ENCODE assay signal across 8 cellular contexts in the genomic region with DNA sequence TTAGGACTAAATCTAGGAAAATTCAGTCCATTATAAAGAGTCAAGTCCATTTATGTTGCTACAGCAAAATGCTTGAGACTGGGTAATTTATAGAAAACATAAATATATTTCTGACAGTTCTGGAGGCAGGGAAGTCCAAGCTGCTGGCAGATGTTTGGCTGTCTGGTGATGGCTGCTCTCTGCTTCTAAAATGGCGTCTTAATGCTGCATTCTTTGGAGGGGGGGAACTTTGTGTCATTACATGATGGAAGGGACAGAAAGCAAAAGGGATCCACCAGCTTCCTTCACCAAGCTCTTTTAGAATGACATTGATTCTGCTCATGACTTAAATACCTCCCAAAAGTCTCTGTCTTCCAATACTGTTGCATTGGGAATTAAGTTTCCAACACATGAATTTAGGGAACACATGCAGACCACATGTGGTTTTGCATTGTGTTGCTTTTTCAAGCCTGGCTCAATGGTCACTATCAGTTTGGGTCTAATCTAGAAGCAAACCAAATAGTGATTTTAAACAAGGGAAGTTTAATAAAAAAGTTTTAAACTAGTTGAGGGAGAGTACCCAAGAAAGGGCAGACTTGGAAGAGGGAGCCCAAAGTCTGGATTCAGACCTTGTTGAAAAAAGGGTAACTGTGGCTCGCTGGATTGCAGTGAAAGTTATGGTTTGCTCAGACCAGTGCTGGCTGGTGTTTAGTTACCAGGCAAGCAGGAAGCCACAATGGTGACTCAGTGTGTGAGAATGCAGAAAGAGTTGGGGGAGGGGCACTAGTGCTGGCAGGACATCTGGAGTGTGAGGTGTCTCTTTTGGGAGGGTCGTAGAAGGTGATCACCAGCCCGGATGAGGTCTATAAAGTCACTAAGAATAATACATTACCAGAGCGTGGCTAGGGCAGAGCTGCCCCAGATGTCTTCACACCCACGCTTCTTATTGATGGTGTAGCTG. TPM values are rescaled to one million over a fixed set of nuclear protein-coding genes. Genes with fewer than 3 reads are reported as not detected.
DNase-seq lines count a peak whose midpoint lies in the region; ATAC-seq and TF ChIP-seq lines count a peak whose summit lies in the region.

No MANE protein-coding gene starts in this region.

- in situ Hi-C loops in Caki2 (cut with HindIII; ENCODE audit: low pct_unique_long_range_greater_than_20kb, low sequenced_read_pairs), result no loop called here

- no peak overlapping the region for H3K4ac ChIP-seq in trophoblast cell (ENCODE audit: low read depth, low read length)

- H4K91ac ChIP-seq in trophoblast cell (ENCODE audit: low read depth, low read length), result peak overlapping the region; percentile 81

- H3K14ac ChIP-seq in trophoblast cell (ENCODE audit: low read length), result no peak overlapping the region

- no peak overlapping the region for H2AK5ac ChIP-seq in trophoblast cell (ENCODE audit: low read length)

- peak overlapping the region; percentile 77 for H2BK12ac ChIP-seq in trophoblast cell (ENCODE audit: low read length)

- H3K36me3 ChIP-seq in OCI-LY3 (replicated peaks; ENCODE audit: low read depth, low read length) (no peaks in the 10 kb centered on the region), trophoblast cell (ENCODE audit: control insufficient read depth in 1 of 2, insufficient read depth in 2 of 2, low read length in 2 of 2) (no peaks in the 10 kb centered on the region)

- no peak overlapping the region for H3K4me3 ChIP-seq in OCI-LY3 (ENCODE audit: low read length)
- H3K4me3 ChIP-seq in choroid plexus epithelial cell (ENCODE audit: low read depth, low read length), result no peak overlapping the region
- no peak overlapping the region for H3K4me3 ChIP-seq in trophoblast cell (ENCODE audit: low read depth, low read length)

- ATAC-seq in GM19035 (IDR thresholded peaks at IDR 0.05; ENCODE audit: unreplicated experiment) (peak; percentile 89), HG03066 (IDR thresholded peaks at IDR 0.05; ENCODE audit: low read depth, unreplicated experiment) (peak; percentile 88)

- no peak overlapping the region for H3K9ac ChIP-seq in OCI-LY3 (ENCODE audit: low read length)
- H3K9ac ChIP-seq in trophoblast cell (ENCODE audit: low read length), result no peak overlapping the region

- H3K18ac ChIP-seq in trophoblast cell (ENCODE audit: low read length), result no peak overlapping the region

- TF ChIP-seq CTCF in OCI-LY3 (IDR thresholded peaks at IDR 0.05; ENCODE audit: low read depth, low read length) (no peak), choroid plexus epithelial cell (conservative IDR thresholded peaks at IDR 0.05; ENCODE audit: low read depth, low read length) (no peak)

- H3K9me3 ChIP-seq in OCI-LY3 (ENCODE audit: insufficient read depth, low read length) (no peaks in the 10 kb centered on the region), trophoblast cell (ENCODE audit: insufficient read depth, low read depth, low read length) (no peaks in the 10 kb centered on the region)

- WGBS in trophoblast cell (ENCODE audit: extremely low coverage, insufficient coverage, insufficient read length), result no CpG with 5 or more reads among the region's 6 CpGs

- peak overlapping the region; percentile 42 for H4K8ac ChIP-seq in trophoblast cell (ENCODE audit: low read depth, low read length)

- H2BK5ac ChIP-seq in trophoblast cell (ENCODE audit: low read depth, low read length, poor library complexity), result peak overlapping the region; percentile 7

- H3K79me2 ChIP-seq in OCI-LY3 (ENCODE audit: low read length) (no peaks in the 10 kb centered on the region), trophoblast cell (ENCODE audit: control insufficient read depth, insufficient read depth, low read length, poor library complexity) (no peaks in the 10 kb centered on the region)

- H3K27me3 ChIP-seq in OCI-LY3 (ENCODE audit: low read depth, low read length), result no peaks in the 10 kb centered on the region
- no peaks in the 10 kb centered on the region for H3K27me3 ChIP-seq in trophoblast cell (ENCODE audit: insufficient read depth, low read length)

- H3K4me1 ChIP-seq in OCI-LY3 (ENCODE audit: low read length), result peaks cover 20% of the 10 kb centered on the region
- peaks cover 4 to 15% of the 10 kb centered on the region in 2 experiments for H3K4me1 ChIP-seq in trophoblast cell (ENCODE audit: control insufficient read depth in 1 of 2, insufficient read depth in 2 of 2, low read length in 2 of 2)

- no peak overlapping the region for H2BK120ac ChIP-seq in trophoblast cell (ENCODE audit: insufficient read depth, low read length, poor library complexity)

- H2AFZ ChIP-seq in OCI-LY3 (ENCODE audit: low read depth, low read length) (peak overlapping the region; percentile 2; the same call in 1 of the 2 replicates), trophoblast cell (ENCODE audit: insufficient read depth, low read length, poor library complexity) (no peak overlapping the region)

- H3K27ac ChIP-seq in OCI-LY3 (ENCODE audit: low read length) (no peak overlapping the region), trophoblast cell (ENCODE audit: low read depth, low read length) (peak overlapping the region; percentile 84)

- H3K4me2 ChIP-seq in OCI-LY3 (ENCODE audit: low read length) (peak overlapping the region; percentile 15), trophoblast cell (ENCODE audit: low read length) (peak overlapping the region; percentile 14)

- DNase-seq in Caki2 (ENCODE audit: low read depth) (peak; percentile 68), choroid plexus epithelial cell (ENCODE audit: low read depth) (peak; percentile 91), trophoblast cell (peak; percentile 58 to 70), C1 segment of cervical spinal cord (lab: John Stamatoyannopoulos, UW) (no peak), Ammon's horn (ENCODE audit: low spot score) (no peak)

- H4K12ac ChIP-seq in trophoblast cell (ENCODE audit: low read depth, low read length), result no peak overlapping the region

- H3K79me1 ChIP-seq in trophoblast cell (ENCODE audit: low read length), result peaks cover 5% of the 10 kb centered on the region

- H3K23ac ChIP-seq in trophoblast cell (ENCODE audit: low read length), result no peak overlapping the region

- H4K20me1 ChIP-seq in OCI-LY3 (ENCODE audit: insufficient read depth, low read length), result no peaks in the 10 kb centered on the region

RNA-seq across cellular contexts. Expression of gene C18orf54, which starts 30.8 kb away (rescaled TPM):
- 5.6 and 23.0 TPM in 2 replicates for total RNA-seq in Caki2 (2014; rRNA removed; shearing (Covaris generic); ENCODE audit: low replicate concordance)
- polyA plus RNA-seq in trophoblast cell (2013), result 13.2 and 14.1 TPM in 2 replicates

RNA-seq across cellular contexts. Expression of gene STARD6, which starts 30.8 kb away (rescaled TPM):
- total RNA-seq in Caki2 (2014; rRNA removed; shearing (Covaris generic); ENCODE audit: low replicate concordance), result not detected in 2 replicates
- polyA plus RNA-seq in trophoblast cell (2013), result 0.04 and 0.05 TPM in 2 replicates

Comparison
In these comparisons a context has a peak if more than half of its experiments do, and no peak if none do; other contexts are left out.
1. DNase-seq: peak in Caki2 (single experiment), choroid plexus epithelial cell (single experiment) and trophoblast cell (2 of 2); none in C1 segment of cervical spinal cord (0 of 14) and Ammon's horn (single experiment).